In the genomic region with DNA sequence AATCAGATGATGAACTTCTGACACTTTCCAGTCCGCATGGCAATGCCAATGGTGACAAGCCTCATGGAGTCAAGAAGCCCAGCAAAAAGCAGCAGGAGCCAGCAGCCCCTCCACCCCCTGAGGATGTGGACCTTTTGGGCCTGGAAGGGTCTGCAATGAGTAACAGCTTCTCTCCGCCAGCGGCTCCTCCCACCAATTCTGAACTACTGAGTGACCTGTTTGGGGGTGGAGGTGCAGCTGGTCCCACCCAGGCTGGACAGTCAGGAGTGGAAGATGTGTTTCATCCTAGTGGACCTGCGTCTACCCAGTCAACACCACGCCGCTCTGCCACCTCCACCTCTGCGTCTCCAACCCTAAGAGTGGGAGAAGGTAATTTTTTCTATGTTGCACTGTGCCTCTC, we compare ENCODE assay signal across 1 cellular context.
TF ChIP-seq lines count a peak whose summit lies in the region.

No MANE protein-coding gene starts in this region.

TF ChIP-seq in K562, 482 proteins besides CTCF, POLR2A, EP300 and RAD21:
- TF ChIP-seq PHB2 (IDR thresholded peaks at IDR 0.05; ENCODE audit: low read depth) (no peak), PURB (CRISPR knock-in tag; IDR thresholded peaks at IDR 0.05; ENCODE audit: low read depth) (no peak), POLR2B (IDR thresholded peaks at IDR 0.05; ENCODE audit: low read depth, partially characterized antibody) (no peak), SMARCA5 (IDR thresholded peaks at IDR 0.05) (no peak), POLR2G (IDR thresholded peaks at IDR 0.05; ENCODE audit: low read depth, low read length) (0 out of 2 replicates have a peak, but pooled peaks have one; percentile 17)
- TF ChIP-seq, protein P1, sequence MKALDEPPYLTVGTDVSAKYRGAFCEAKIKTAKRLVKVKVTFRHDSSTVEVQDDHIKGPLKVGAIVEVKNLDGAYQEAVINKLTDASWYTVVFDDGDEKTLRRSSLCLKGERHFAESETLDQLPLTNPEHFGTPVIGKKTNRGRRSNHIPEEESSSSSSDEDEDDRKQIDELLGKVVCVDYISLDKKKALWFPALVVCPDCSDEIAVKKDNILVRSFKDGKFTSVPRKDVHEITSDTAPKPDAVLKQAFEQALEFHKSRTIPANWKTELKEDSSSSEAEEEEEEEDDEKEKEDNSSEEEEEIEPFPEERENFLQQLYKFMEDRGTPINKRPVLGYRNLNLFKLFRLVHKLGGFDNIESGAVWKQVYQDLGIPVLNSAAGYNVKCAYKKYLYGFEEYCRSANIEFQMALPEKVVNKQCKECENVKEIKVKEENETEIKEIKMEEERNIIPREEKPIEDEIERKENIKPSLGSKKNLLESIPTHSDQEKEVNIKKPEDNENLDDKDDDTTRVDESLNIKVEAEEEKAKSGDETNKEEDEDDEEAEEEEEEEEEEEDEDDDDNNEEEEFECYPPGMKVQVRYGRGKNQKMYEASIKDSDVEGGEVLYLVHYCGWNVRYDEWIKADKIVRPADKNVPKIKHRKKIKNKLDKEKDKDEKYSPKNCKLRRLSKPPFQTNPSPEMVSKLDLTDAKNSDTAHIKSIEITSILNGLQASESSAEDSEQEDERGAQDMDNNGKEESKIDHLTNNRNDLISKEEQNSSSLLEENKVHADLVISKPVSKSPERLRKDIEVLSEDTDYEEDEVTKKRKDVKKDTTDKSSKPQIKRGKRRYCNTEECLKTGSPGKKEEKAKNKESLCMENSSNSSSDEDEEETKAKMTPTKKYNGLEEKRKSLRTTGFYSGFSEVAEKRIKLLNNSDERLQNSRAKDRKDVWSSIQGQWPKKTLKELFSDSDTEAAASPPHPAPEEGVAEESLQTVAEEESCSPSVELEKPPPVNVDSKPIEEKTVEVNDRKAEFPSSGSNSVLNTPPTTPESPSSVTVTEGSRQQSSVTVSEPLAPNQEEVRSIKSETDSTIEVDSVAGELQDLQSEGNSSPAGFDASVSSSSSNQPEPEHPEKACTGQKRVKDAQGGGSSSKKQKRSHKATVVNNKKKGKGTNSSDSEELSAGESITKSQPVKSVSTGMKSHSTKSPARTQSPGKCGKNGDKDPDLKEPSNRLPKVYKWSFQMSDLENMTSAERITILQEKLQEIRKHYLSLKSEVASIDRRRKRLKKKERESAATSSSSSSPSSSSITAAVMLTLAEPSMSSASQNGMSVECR (CRISPR knock-in tag; IDR thresholded peaks at IDR 0.05) = no peak
- TF ChIP-seq, protein P2, sequence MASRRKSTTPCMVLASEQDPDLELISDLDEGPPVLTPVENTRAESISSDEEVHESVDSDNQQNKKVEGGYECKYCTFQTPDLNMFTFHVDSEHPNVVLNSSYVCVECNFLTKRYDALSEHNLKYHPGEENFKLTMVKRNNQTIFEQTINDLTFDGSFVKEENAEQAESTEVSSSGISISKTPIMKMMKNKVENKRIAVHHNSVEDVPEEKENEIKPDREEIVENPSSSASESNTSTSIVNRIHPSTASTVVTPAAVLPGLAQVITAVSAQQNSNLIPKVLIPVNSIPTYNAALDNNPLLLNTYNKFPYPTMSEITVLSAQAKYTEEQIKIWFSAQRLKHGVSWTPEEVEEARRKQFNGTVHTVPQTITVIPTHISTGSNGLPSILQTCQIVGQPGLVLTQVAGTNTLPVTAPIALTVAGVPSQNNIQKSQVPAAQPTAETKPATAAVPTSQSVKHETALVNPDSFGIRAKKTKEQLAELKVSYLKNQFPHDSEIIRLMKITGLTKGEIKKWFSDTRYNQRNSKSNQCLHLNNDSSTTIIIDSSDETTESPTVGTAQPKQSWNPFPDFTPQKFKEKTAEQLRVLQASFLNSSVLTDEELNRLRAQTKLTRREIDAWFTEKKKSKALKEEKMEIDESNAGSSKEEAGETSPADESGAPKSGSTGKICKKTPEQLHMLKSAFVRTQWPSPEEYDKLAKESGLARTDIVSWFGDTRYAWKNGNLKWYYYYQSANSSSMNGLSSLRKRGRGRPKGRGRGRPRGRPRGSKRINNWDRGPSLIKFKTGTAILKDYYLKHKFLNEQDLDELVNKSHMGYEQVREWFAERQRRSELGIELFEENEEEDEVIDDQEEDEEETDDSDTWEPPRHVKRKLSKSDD (conservative IDR thresholded peaks at IDR 0.05; ENCODE audit: low read length) = no peak
- TF ChIP-seq, protein P3, sequence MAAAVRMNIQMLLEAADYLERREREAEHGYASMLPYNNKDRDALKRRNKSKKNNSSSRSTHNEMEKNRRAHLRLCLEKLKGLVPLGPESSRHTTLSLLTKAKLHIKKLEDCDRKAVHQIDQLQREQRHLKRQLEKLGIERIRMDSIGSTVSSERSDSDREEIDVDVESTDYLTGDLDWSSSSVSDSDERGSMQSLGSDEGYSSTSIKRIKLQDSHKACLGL (CRISPR knock-in tag; IDR thresholded peaks at IDR 0.05; ENCODE audit: borderline replicate concordance, poor library complexity, severe bottlenecking) = no peak
